16 cellular contexts compared by ENCODE assay signal in the genomic region with DNA sequence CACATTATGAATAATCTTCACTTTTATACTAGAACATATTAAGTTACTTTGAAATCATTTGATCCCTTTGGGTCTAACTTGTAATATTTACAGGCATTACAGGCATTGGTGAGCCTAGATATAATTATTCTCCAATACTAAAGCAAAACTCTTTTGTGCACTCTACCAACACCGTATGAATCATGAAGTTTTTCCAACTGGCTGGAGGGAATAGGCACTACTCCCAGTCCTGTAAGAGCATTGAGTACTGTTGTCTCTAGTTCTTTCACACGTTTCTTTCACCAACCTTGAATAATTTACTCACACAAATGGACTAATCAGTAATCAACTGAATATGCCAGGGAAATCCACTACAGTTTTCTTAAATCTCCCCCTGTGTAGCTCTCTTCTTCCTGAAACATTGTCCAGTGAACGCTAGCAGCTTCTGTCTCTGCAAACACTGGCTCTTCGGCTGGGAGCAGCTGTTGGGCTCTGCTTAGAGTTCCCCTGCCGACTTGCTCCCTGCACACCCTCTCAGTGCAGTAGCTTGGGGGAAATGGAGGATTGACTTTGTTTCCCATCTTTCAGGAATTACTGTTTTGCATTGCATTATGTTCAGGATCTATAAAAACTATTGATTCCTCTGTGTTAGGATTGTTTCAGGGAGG.
A peak's percentile ranks its signal among the peaks of the same experiment; 100 is the strongest.
DNase-seq lines count a peak whose midpoint lies in the region; ATAC-seq, FAIRE-seq and TF ChIP-seq lines count a peak whose summit lies in the region.
"Had no signal": no experiment of that assay in that cellular context is flagged by ENCODE, and none has a peak within 500 bp of the region (broad histone marks: within the 10 kb centered on the region; RNA-seq: fewer than 3 reads in every experiment).

No MANE protein-coding gene starts in this region.

- H2AFZ ChIP-seq in fibroblast of lung (ENCODE audit: low read length): peak overlapping the region; percentile 43

- H3K9me3 ChIP-seq in fibroblast of lung (ENCODE audit: control insufficient read depth, insufficient read depth, low read depth, low read length) (no peaks in the 10 kb centered on the region), pancreas (no peaks in the 10 kb centered on the region)
- H3K9me3 ChIP-seq: adrenal gland, transverse colon had no signal

- TF ChIP-seq CTCF in fibroblast of lung (conservative IDR thresholded peaks at IDR 0.05 in 1 of 2, IDR thresholded peaks at IDR 0.05 in 1 of 2; ENCODE audit: low read depth in 1 of 2, low read length in 2 of 2) (no peak), pancreas (IDR thresholded peaks at IDR 0.05) (no peak)

- H3K4me1 ChIP-seq in fibroblast of lung (ENCODE audit: control insufficient read depth, extremely low read depth, insufficient read depth, low read length) (no peaks in the 10 kb centered on the region), pancreas (no peaks in the 10 kb centered on the region)
- H3K4me1 ChIP-seq: adrenal gland, transverse colon had no signal

- intact Hi-C loops in pancreas (cut with DNase I): no loop called here

- H3K27ac ChIP-seq in fibroblast of lung (ENCODE audit: insufficient read depth, low read length) (no peak overlapping the region), pancreas (no peak overlapping the region)
- H3K27ac ChIP-seq: adrenal gland, transverse colon, VCaP had no signal

- H3K4me3 ChIP-seq in fibroblast of lung (replicated peaks in 1 of 4; ENCODE audit: control extremely low read depth in 1 of 4, insufficient read depth in 1 of 4, low read depth in 3 of 4, low read length in 4 of 4) (no peak overlapping the region), pancreas (no peak overlapping the region)
- H3K4me3 ChIP-seq: transverse colon had no signal

- H3K9ac ChIP-seq in fibroblast of lung (ENCODE audit: insufficient read depth, low read length): no peak overlapping the region

- no peaks in the 10 kb centered on the region for H3K79me2 ChIP-seq in fibroblast of lung (ENCODE audit: control insufficient read depth, insufficient read depth, low read length)

- H4K20me1 ChIP-seq in fibroblast of lung (ENCODE audit: control insufficient read depth, extremely low read depth, insufficient read depth, low read length): no peaks in the 10 kb centered on the region

- no peak overlapping the region for H3K4me2 ChIP-seq in fibroblast of lung (ENCODE audit: extremely low read depth, insufficient read depth, low read length)

- no peaks in the 10 kb centered on the region for H3K27me3 ChIP-seq in fibroblast of lung (ENCODE audit: control insufficient read depth, insufficient read depth, low read length)
- no peaks in the 10 kb centered on the region for H3K27me3 ChIP-seq in pancreas
- H3K27me3 ChIP-seq: adrenal gland, transverse colon had no signal

- DNase-seq in GM03348 (ENCODE audit: low spot score) (peak; percentile 17), NCI-H69 (lab: John Stamatoyannopoulos, UW) (peak; percentile 24), fibroblast of lung (ENCODE audit: low read depth in 2 of 2) (peak; percentile 27 to 42), pancreas (no peak), superior temporal gyrus (ENCODE audit: extremely low spot score) (no peak), DMS79 treated with DMSO at 0.1 percent for 48 hours (lab: John Stamatoyannopoulos, UW) (no peak), SKM-1 (lab: John Stamatoyannopoulos, UW; ENCODE audit: unreplicated experiment) (no peak)
- DNase-seq: activated CD8-positive, alpha-beta memory T cell treated with anti-CD3 and anti-CD28 coated beads, Interleukin-2, amount 50 U/mL, for 48 hours; endodermal cell; NCI-H226; retina; SIG-M5; transverse colon had no signal

- WGBS in pancreas, 2 donors: 10 to 11% methylated on average over 5 of the region's 5 CpGs

- no peaks in the 10 kb centered on the region for H3K36me3 ChIP-seq in fibroblast of lung (ENCODE audit: control insufficient read depth, insufficient read depth, low read length)
- no peaks in the 10 kb centered on the region for H3K36me3 ChIP-seq in pancreas
- H3K36me3 ChIP-seq: adrenal gland, transverse colon had no signal

- no peak for FAIRE-seq in pancreas (lab: Jason Lieb, UNC)

- ATAC-seq in pancreas: peak in 3 of 4 donors; percentile 66 to 83 (median 70)
- no peak for ATAC-seq in GM18502 (IDR thresholded peaks at IDR 0.05; ENCODE audit: poor library complexity, unreplicated experiment)

Comparison
In these comparisons a context has a peak if more than half of its experiments do, and no peak if none do; other contexts are left out.
1. DNase-seq: peak in GM03348 (single experiment), NCI-H69 (single experiment) and fibroblast of lung (2 of 2); none in pancreas (0 of 6), superior temporal gyrus (single experiment), DMS79 treated with DMSO at 0.1 percent for 48 hours (single experiment) and SKM-1 (single experiment).